ENCODE assay signal across 10 cellular contexts in genomic region chr6:15401120-15401519, GRCh38.
A peak's percentile ranks its signal among the peaks of the same experiment; 100 is the strongest.
DNase-seq lines count a peak whose midpoint lies in the region; ATAC-seq and TF ChIP-seq lines count a peak whose summit lies in the region.
"Had no signal": no experiment of that assay in that cellular context is flagged by ENCODE, and none has a peak within 500 bp of the region (broad histone marks: within the 10 kb centered on the region; RNA-seq: fewer than 3 reads in every experiment).

No MANE protein-coding gene starts in this region.

- no peaks in the 10 kb centered on the region for H3K36me3 ChIP-seq in CD4-positive, CD25-positive, alpha-beta regulatory T cell (ENCODE audit: control insufficient read depth, insufficient read depth, low read length)
- no peaks in the 10 kb centered on the region for H3K36me3 ChIP-seq in HCT116 (ENCODE audit: control insufficient read depth in 1 of 2, insufficient read depth in 2 of 2, low read length in 2 of 2)
- H3K36me3 ChIP-seq in neuron (ENCODE audit: insufficient read depth, low read length), result no peaks in the 10 kb centered on the region
- H3K36me3 ChIP-seq: Peyer's patch had no signal

- peaks cover 25 to 88% (median 69%) of the 10 kb centered on the region in 4 donors for H3K4me1 Mint-ChIP-seq in CD4-positive, CD25-positive, alpha-beta regulatory T cell

- no peaks in the 10 kb centered on the region for H3K27me3 Mint-ChIP-seq in CD4-positive, CD25-positive, alpha-beta regulatory T cell

- no peaks in the 10 kb centered on the region; the same call in 1 of the 2 replicates for H4K20me1 ChIP-seq in HCT116 (ENCODE audit: insufficient read depth)

- no peaks in the 10 kb centered on the region for H3K27me3 ChIP-seq in CD4-positive, CD25-positive, alpha-beta regulatory T cell (ENCODE audit: control insufficient read depth, insufficient read depth, low read length)
- H3K27me3 ChIP-seq in HCT116 (ENCODE audit: insufficient read depth, low read length), result no peaks in the 10 kb centered on the region
- no peaks in the 10 kb centered on the region for H3K27me3 ChIP-seq in neuron (ENCODE audit: insufficient read depth, low read length)
- H3K27me3 ChIP-seq: Peyer's patch had no signal

- no peak for ATAC-seq in CD4-positive, CD25-positive, alpha-beta regulatory T cell (ENCODE audit: low read depth in 2 of 2)
- ATAC-seq in HCT116, result no peak
- no peak for ATAC-seq in GM18502 (IDR thresholded peaks at IDR 0.05; ENCODE audit: poor library complexity, unreplicated experiment)

- no peak overlapping the region for H3K27ac ChIP-seq in CD4-positive, CD25-positive, alpha-beta regulatory T cell (ENCODE audit: insufficient read depth, low read length, poor library complexity, severe bottlenecking)
- no peak overlapping the region for H3K27ac ChIP-seq in HCT116 (ENCODE audit: low read depth, low read length)

- TF ChIP-seq POLR2A in HCT116 (IDR thresholded peaks at IDR 0.05; ENCODE audit: borderline replicate concordance, extremely low read depth, insufficient read depth, insufficient read length) (no peak), erythroblast (IDR thresholded peaks at IDR 0.05; ENCODE audit: low read length) (no peak)

- no peak overlapping the region for H2AFZ ChIP-seq in HCT116 (ENCODE audit: low read depth, low read length, poor library complexity, severe bottlenecking)
- H2AFZ ChIP-seq in neuron (ENCODE audit: low read depth, low read length), result no peak overlapping the region

- H3K9me3 ChIP-seq in CD4-positive, CD25-positive, alpha-beta regulatory T cell (ENCODE audit: control insufficient read depth in 2 of 2, low read length in 2 of 2), result no peaks in the 10 kb centered on the region
- H3K9me3 ChIP-seq in HCT116 (ENCODE audit: control insufficient read depth in 1 of 2, insufficient read depth in 1 of 2, low read depth in 1 of 2, low read length in 2 of 2) (no peaks in the 10 kb centered on the region), neuron (ENCODE audit: low read length) (no peaks in the 10 kb centered on the region)
- H3K9me3 ChIP-seq: Peyer's patch had no signal

- CTCF ChIA-PET in HCT116 (lab: Charles Lee), result interaction anchor here (0.5 kb wide), 1 partner anchor 44 kb away, joined by 3 read pairs; no protein-coding TSS in a partner anchor

- H3K9me3 Mint-ChIP-seq in CD4-positive, CD25-positive, alpha-beta regulatory T cell, result no peaks in the 10 kb centered on the region

- no peak overlapping the region for H3K4me3 ChIP-seq in CD4-positive, CD25-positive, alpha-beta regulatory T cell (ENCODE audit: low read depth, low read length)
- H3K4me3 ChIP-seq in HCT116 (replicated peaks in 1 of 2; ENCODE audit: low read depth in 1 of 2, low read length in 2 of 2), result no peak overlapping the region
- peak overlapping the region; percentile 50 for H3K4me3 ChIP-seq in neuron (ENCODE audit: low read length)

- RAD21 ChIA-PET in HCT116 (lab: Charles Lee; ENCODE audit: low non-redundant PET in 1 of 2, low total read pairs in 2 of 2, uncharacterized antibody in 2 of 2, unreplicated experiment in 2 of 2), result no interaction called here

- peak overlapping the region; percentile 76 to 84 (median 77) for H3K27ac Mint-ChIP-seq in CD4-positive, CD25-positive, alpha-beta regulatory T cell

- no peak for DNase-seq in CD4-positive, CD25-positive, alpha-beta regulatory T cell
- no peak for DNase-seq in HCT116 (ENCODE audit: low read depth, low spot score)
- peak; percentile 57 for DNase-seq in cerebellar cortex (ENCODE audit: low spot score)
- DNase-seq in erythroblast (lab: John Stamatoyannopoulos, UW), result no peak
- DNase-seq in DMS79 (lab: John Stamatoyannopoulos, UW), result no peak
- no peak for DNase-seq in NCI-H1694 (lab: John Stamatoyannopoulos, UW)
- DNase-seq: KG1 had no signal

- H3K36me3 Mint-ChIP-seq in CD4-positive, CD25-positive, alpha-beta regulatory T cell, result no peaks in the 10 kb centered on the region

- no TSS peak for BruUV-seq in HCT116 (replicated peaks; lab: Mats Ljungman, UMichigan)

- peak overlapping the region; percentile 6; the same call in 1 of the 2 replicates for H3K4me2 ChIP-seq in HCT116 (ENCODE audit: low read length)

- H3K79me2 ChIP-seq in HCT116 (ENCODE audit: insufficient read depth, low read length), result peaks cover 65% of the 10 kb centered on the region

- intact Hi-C loops in HCT116 (cut with micrococcal nuclease), result no loop called here

- peaks cover 50% of the 10 kb centered on the region for H3K4me1 ChIP-seq in CD4-positive, CD25-positive, alpha-beta regulatory T cell (ENCODE audit: control insufficient read depth, insufficient read depth, low read length, poor library complexity, severe bottlenecking)
- peaks cover 15 to 19% of the 10 kb centered on the region in 2 experiments for H3K4me1 ChIP-seq in HCT116 (ENCODE audit: control insufficient read depth in 1 of 2, insufficient read depth in 2 of 2, low read length in 2 of 2)
- peaks cover 65% of the 10 kb centered on the region for H3K4me1 ChIP-seq in neuron (ENCODE audit: insufficient read depth, low read length)

- no peaks in the 10 kb centered on the region for H3K9me2 ChIP-seq in HCT116 (ENCODE audit: insufficient read depth)

- H3K4me3 Mint-ChIP-seq in CD4-positive, CD25-positive, alpha-beta regulatory T cell, result peak overlapping the region in 2 of 4 donors; percentile 46 to 90

- no peak for TF ChIP-seq RAD21 in HCT116 (IDR thresholded peaks at IDR 0.05; ENCODE audit: low read depth)

- no peak for TF ChIP-seq CTCF in HCT116 (IDR thresholded peaks at IDR 0.05 in 2 of 3, conservative IDR thresholded peaks at IDR 0.05 in 1 of 3; ENCODE audit: borderline replicate concordance in 1 of 3, insufficient read depth in 1 of 3, low read depth in 2 of 3, low read length in 2 of 3)

- H3K9ac ChIP-seq in HCT116 (ENCODE audit: low read length), result no peak overlapping the region

- POLR2A ChIA-PET in HCT116 (lab: Charles Lee), result no interaction called here

TF ChIP-seq in HCT116, 20 proteins besides CTCF, POLR2A, EP300 and RAD21:
- TF ChIP-seq REST (IDR thresholded peaks at IDR 0.05; ENCODE audit: low read depth) (no peak), ELF1 (IDR thresholded peaks at IDR 0.05; ENCODE audit: borderline replicate concordance, low read depth) (no peak), TCF7L2 (IDR thresholded peaks at IDR 0.05; ENCODE audit: borderline replicate concordance, extremely low read depth, insufficient read depth, insufficient read length) (no peak), ZFX (IDR thresholded peaks at IDR 0.05) (no peak), CBX3 (IDR thresholded peaks at IDR 0.05; ENCODE audit: low read depth) (no peak), POLR2AphosphoS5 (IDR thresholded peaks at IDR 0.05; ENCODE audit: low read depth, low read length) (no peak), SRF (IDR thresholded peaks at IDR 0.05; ENCODE audit: low read depth) (no peak), YY1 (IDR thresholded peaks at IDR 0.05; ENCODE audit: extremely low read depth, insufficient replicate concordance, low read depth, low read length) (no peak), SP1 (IDR thresholded peaks at IDR 0.05; ENCODE audit: low read depth) (no peak)
- TF ChIP-seq, protein P1, sequence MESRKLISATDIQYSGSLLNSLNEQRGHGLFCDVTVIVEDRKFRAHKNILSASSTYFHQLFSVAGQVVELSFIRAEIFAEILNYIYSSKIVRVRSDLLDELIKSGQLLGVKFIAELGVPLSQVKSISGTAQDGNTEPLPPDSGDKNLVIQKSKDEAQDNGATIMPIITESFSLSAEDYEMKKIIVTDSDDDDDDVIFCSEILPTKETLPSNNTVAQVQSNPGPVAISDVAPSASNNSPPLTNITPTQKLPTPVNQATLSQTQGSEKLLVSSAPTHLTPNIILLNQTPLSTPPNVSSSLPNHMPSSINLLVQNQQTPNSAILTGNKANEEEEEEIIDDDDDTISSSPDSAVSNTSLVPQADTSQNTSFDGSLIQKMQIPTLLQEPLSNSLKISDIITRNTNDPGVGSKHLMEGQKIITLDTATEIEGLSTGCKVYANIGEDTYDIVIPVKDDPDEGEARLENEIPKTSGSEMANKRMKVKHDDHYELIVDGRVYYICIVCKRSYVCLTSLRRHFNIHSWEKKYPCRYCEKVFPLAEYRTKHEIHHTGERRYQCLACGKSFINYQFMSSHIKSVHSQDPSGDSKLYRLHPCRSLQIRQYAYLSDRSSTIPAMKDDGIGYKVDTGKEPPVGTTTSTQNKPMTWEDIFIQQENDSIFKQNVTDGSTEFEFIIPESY (IDR thresholded peaks at IDR 0.05; ENCODE audit: extremely low read depth, insufficient replicate concordance, low read length), result no peak
- TF ChIP-seq, protein P2, sequence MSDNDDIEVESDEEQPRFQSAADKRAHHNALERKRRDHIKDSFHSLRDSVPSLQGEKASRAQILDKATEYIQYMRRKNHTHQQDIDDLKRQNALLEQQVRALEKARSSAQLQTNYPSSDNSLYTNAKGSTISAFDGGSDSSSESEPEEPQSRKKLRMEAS (IDR thresholded peaks at IDR 0.05), result no peak
- TF ChIP-seq, protein P3, sequence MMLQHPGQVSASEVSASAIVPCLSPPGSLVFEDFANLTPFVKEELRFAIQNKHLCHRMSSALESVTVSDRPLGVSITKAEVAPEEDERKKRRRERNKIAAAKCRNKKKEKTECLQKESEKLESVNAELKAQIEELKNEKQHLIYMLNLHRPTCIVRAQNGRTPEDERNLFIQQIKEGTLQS (IDR thresholded peaks at IDR 0.05), result no peak
